Comparison of ENCODE assay signal across 22 cellular contexts in the genomic region with DNA sequence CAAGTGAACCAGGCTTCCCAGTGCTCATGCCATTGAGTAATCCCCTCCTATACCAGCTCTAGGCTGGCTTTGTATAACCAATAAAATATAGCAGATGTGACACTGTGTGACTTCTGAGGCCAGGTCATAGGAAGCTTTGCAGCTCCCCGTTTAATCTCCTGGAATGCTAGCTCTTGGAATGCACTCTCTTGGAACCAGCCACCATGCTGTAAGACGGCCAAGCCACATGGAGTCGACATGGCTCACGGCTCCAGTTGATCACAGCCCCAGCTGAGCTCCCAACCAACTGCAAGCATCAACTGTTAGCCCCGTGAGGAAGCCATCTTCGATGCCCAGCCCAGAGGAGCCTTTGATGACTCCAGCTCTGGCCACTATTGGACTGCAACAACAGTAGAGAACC.
DNase-seq lines count a peak whose midpoint lies in the region; ATAC-seq and TF ChIP-seq lines count a peak whose summit lies in the region.
"Had no signal": no experiment of that assay in that cellular context is flagged by ENCODE, and none has a peak within 500 bp of the region (broad histone marks: within the 10 kb centered on the region; RNA-seq: fewer than 3 reads in every experiment).

No MANE protein-coding gene starts in this region.

- no TSS peak for BruUV-seq in PC-3 (replicated peaks; lab: Mats Ljungman, UMichigan)

- no peak for TF ChIP-seq CTCF in PC-3 (conservative IDR thresholded peaks at IDR 0.05; ENCODE audit: low read depth, low read length)
- no peak for TF ChIP-seq CTCF in esophagus squamous epithelium (IDR thresholded peaks at IDR 0.05)
- no peak for TF ChIP-seq CTCF in psoas muscle (IDR thresholded peaks at IDR 0.05)

- H3K4me1 ChIP-seq in PC-3 (ENCODE audit: insufficient read depth, low read length) (peaks cover 56% of the 10 kb centered on the region), esophagus squamous epithelium (peaks cover 0 to 75% (median 10%) of the 10 kb centered on the region in 3 donors), psoas muscle (peaks cover 4% of the 10 kb centered on the region)
- H3K4me1 ChIP-seq: ascending aorta, heart left ventricle had no signal

- no peak overlapping the region for H3K4me2 ChIP-seq in PC-3 (ENCODE audit: low read length)

- H3K9ac ChIP-seq in PC-3 (ENCODE audit: low read length) = no peak overlapping the region

- peak overlapping the region; percentile 43 for H3K27ac ChIP-seq in PC-3 (ENCODE audit: low read length)
- H3K27ac ChIP-seq in esophagus squamous epithelium = peak overlapping the region; percentile 74 to 91 (median 82)
- H3K27ac ChIP-seq in psoas muscle = peak overlapping the region; percentile 63
- H3K27ac ChIP-seq: ascending aorta, heart left ventricle, neutrophil, thoracic aorta had no signal

- H3K79me2 ChIP-seq in PC-3 (ENCODE audit: low read length) = no peaks in the 10 kb centered on the region

- POLR2A ChIA-PET in PC-3 (lab: Charles Lee; ENCODE audit: unreplicated experiment) = interaction anchor here (0.6 to 0.9 kb wide), 2 partner anchors 16 to 68 kb away, joined by 5 to 6 read pairs; no protein-coding TSS in a partner anchor
- POLR2A ChIA-PET in HEK293T (lab: Yijun Ruan, JAX) = no interaction called here

- H2AFZ ChIP-seq in PC-3 (ENCODE audit: low read length) = no peak overlapping the region

- 44 to 76% methylated on average over 1 to 6 of the region's 6 CpGs for WGBS in esophagus squamous epithelium, 2 donors
- 13 to 35% (median 18%) methylated on average over 6 of the region's 6 CpGs for WGBS in psoas muscle, 3 donors

- H3K4me3 ChIP-seq in PC-3 (ENCODE audit: low read length) = no peak overlapping the region
- H3K4me3 ChIP-seq in esophagus squamous epithelium = no peak overlapping the region
- H3K4me3 ChIP-seq in psoas muscle = no peak overlapping the region
- H3K4me3 ChIP-seq: ascending aorta, heart left ventricle, thoracic aorta had no signal

- DNase-seq in GM04503 (ENCODE audit: low read depth) = peak; percentile 75
- DNase-seq in PC-3 = no peak
- DNase-seq in esophagus squamous epithelium (lab: John Stamatoyannopoulos, UW) = no peak
- DNase-seq in psoas muscle = peak; percentile 36 to 84
- DNase-seq in T-helper 1 cell = no peak
- DNase-seq in HEK293T (ENCODE audit: extremely low spot score) = no peak
- DNase-seq: activated CD4-positive, alpha-beta T cell treated with anti-CD3 and anti-CD28 coated beads for 4 hours; activated gamma-delta T cell; activated naive CD8-positive, alpha-beta T cell treated with anti-CD3 and anti-CD28 coated beads, Interleukin-2, amount 10 ng/mL, durations not matched to agents 7 days and 5 days; activated T-cell treated with anti-CD3 and anti-CD28 coated beads, Interleukin-2, amount 50 U/mL, for 24 hours; CD4-positive, CD25-positive, alpha-beta regulatory T cell; dermis blood vessel endothelial cell; heart left ventricle; NCI-H1092 treated with DMSO at 0.1 percent for 48 hours; NCI-H2029; NCI-H524 treated with DMSO at 0.1 percent for 48 hours; RPMI8226; stimulated activated naive CD8-positive, alpha-beta T cell treated with anti-CD3 and anti-CD28 coated beads, Interleukin-15, Interleukin-2, amounts not matched to agents 100 U/mL and 50 U/mL, for 24 hours had no signal

- intact Hi-C loops in PC-3 (cut with micrococcal nuclease) (no loop called here), esophagus squamous epithelium (cut with DNase I) (no loop called here), psoas muscle (cut with DNase I) (loop anchor here in 1 of 2 donors (10.0 kb wide), 1 partner anchor 236 kb away; no protein-coding TSS in a partner anchor)

- ATAC-seq in PC-3 = no peak
- ATAC-seq in psoas muscle = peak; percentile 89 to 99 (median 96)
- no peak for ATAC-seq in HG02763 (IDR thresholded peaks at IDR 0.05; ENCODE audit: unreplicated experiment)
- ATAC-seq: stimulated activated naive CD8-positive, alpha-beta T cell treated with anti-CD3 and anti-CD28 coated beads, Interleukin-15, Interleukin-2, amounts not matched to agents 100 U/mL and 50 U/mL, for 24 hours had no signal

- H3K9me2 ChIP-seq in PC-3 (replicated peaks; ENCODE audit: low read length) = no peaks in the 10 kb centered on the region

- H3K27me3 ChIP-seq in PC-3 (ENCODE audit: low read length) (no peaks in the 10 kb centered on the region), esophagus squamous epithelium (no peaks in the 10 kb centered on the region), psoas muscle (ENCODE audit: insufficient read depth in 3 of 3, low read length in 2 of 3) (no peaks in the 10 kb centered on the region)
- H3K27me3 ChIP-seq: ascending aorta, heart left ventricle, neutrophil had no signal

- CTCF ChIA-PET in PC-3 (lab: Charles Lee) = interaction anchor here (0.6 to 1.4 kb wide), 2 partner anchors 31 to 379 kb away, joined by 4 to 7 read pairs; no protein-coding TSS in a partner anchor
- CTCF ChIA-PET in HEK293T (lab: Yijun Ruan, JAX) = interaction anchor here (0.6 kb wide), 1 partner anchor 31 kb away, joined by 4 read pairs; no protein-coding TSS in a partner anchor

- TF ChIP-seq POLR2A in esophagus squamous epithelium (IDR thresholded peaks at IDR 0.05) = no peak

- peaks cover 9% of the 10 kb centered on the region for H3F3A ChIP-seq in PC-3 (ENCODE audit: low read length, unreplicated experiment)

- H3K9me3 ChIP-seq in PC-3 (ENCODE audit: low read length) (no peaks in the 10 kb centered on the region), esophagus squamous epithelium (no peaks in the 10 kb centered on the region), psoas muscle (no peaks in the 10 kb centered on the region)
- H3K9me3 ChIP-seq: ascending aorta, neutrophil, thoracic aorta had no signal

- H3K36me3 ChIP-seq in PC-3 (ENCODE audit: low read depth, low read length) (no peaks in the 10 kb centered on the region), esophagus squamous epithelium (no peaks in the 10 kb centered on the region), psoas muscle (ENCODE audit: insufficient read depth in 1 of 2, low read depth in 1 of 2) (no peaks in the 10 kb centered on the region)
- H3K36me3 ChIP-seq: ascending aorta, heart left ventricle, neutrophil, thoracic aorta had no signal

- H4K20me1 ChIP-seq in PC-3 (ENCODE audit: low read length) = no peaks in the 10 kb centered on the region

TF ChIP-seq in HEK293T, 16 proteins besides CTCF, POLR2A, EP300 and RAD21:
- no peak for TF ChIP-seq NFRKB (IDR thresholded peaks at IDR 0.05)
TF ChIP-seq in HEK293T: peak in this region for 0.

Comparison
In these comparisons a context has a peak if more than half of its experiments do, and no peak if none do; other contexts are left out.
1. DNase-seq: peak in GM04503 (single experiment) and psoas muscle (2 of 2); none in PC-3 (single experiment), esophagus squamous epithelium (single experiment), T-helper 1 cell (0 of 5) and HEK293T (single experiment).
2. ATAC-seq: peak in psoas muscle (4 of 4); none in PC-3 (single experiment) and HG02763 (single experiment).
3. Peak in every context shown above with its lines, with median percentiles within 50 percentile points of each other: H3K27ac ChIP-seq.